ENCODE assay signal across 11 cellular contexts in the genomic region with DNA sequence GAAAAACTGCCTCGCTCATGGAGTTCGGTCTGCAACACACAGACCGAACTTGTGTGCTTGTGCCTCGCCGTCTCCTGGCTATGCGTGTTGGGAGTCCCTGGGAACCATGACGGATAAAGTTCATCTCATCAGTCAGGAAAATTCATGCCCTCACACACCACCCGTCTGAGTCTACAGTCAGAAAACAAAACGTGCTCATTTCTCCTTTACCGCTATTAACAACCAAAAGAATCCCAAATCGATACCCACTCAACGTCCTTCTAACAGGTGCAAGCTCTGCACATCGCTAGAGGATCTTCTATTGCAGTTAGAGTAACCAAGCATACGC. TPM values are rescaled to one million over a fixed set of nuclear protein-coding genes. Genes with fewer than 3 reads are reported as not detected.
DNase-seq lines count a peak whose midpoint lies in the region; ATAC-seq and TF ChIP-seq lines count a peak whose summit lies in the region.
"Had no signal": no experiment of that assay in that cellular context is flagged by ENCODE, and none has a peak within 500 bp of the region (broad histone marks: within the 10 kb centered on the region; RNA-seq: fewer than 3 reads in every experiment).

No MANE protein-coding gene starts in this region.

- peaks cover 83% of the 10 kb centered on the region for H3K27me3 Mint-ChIP-seq in CD4-positive, alpha-beta T cell

- peak overlapping the region; percentile 59 for H3K4me3 ChIP-seq in HUES48 (ENCODE audit: low read depth, low read length)
- H3K4me3 ChIP-seq in epithelial cell of proximal tubule (ENCODE audit: low read depth, low read length): peak overlapping the region; percentile 28
- peak overlapping the region; percentile 65 to 67 for H3K4me3 ChIP-seq in neutrophil (ENCODE audit: low read depth in 1 of 2, low read length in 1 of 2)

- H3K4me3 Mint-ChIP-seq in CD4-positive, alpha-beta T cell: peak overlapping the region; percentile 55

- H3K36me3 Mint-ChIP-seq in CD4-positive, alpha-beta T cell (ENCODE audit: low read depth): no peaks in the 10 kb centered on the region

- no peak overlapping the region for H3K9ac ChIP-seq in HUES48 (ENCODE audit: low read depth, low read length)

- POLR2A ChIA-PET in CD4-positive, alpha-beta T cell (lab: Charles Lee): no interaction called here
- POLR2A ChIA-PET in RWPE1 (lab: Yijun Ruan, JAX; ENCODE audit: low non-redundant PET): no interaction called here

- H3K36me3 ChIP-seq in HUES48 (ENCODE audit: control insufficient read depth, insufficient read depth, low read length) (no peaks in the 10 kb centered on the region), neutrophil (no peaks in the 10 kb centered on the region)

- H3K9me3 Mint-ChIP-seq in CD4-positive, alpha-beta T cell: no peaks in the 10 kb centered on the region

- no peaks in the 10 kb centered on the region for H3K9me3 ChIP-seq in CD4-positive, alpha-beta T cell (ENCODE audit: control insufficient read depth, low read length)
- H3K9me3 ChIP-seq in HUES48 (ENCODE audit: control insufficient read depth, insufficient read depth, low read length) (no peaks in the 10 kb centered on the region), neutrophil (no peaks in the 10 kb centered on the region)

- H3K27me3 ChIP-seq in CD4-positive, alpha-beta T cell (ENCODE audit: control insufficient read depth, insufficient read depth, low read length): peaks cover 73% of the 10 kb centered on the region
- H3K27me3 ChIP-seq in HUES48 (ENCODE audit: control insufficient read depth, insufficient read depth, low read length): peaks cover 90% of the 10 kb centered on the region
- peaks cover 88% of the 10 kb centered on the region for H3K27me3 ChIP-seq in neutrophil

- ATAC-seq in CD4-positive, alpha-beta T cell (ENCODE audit: poor library complexity): no peak
- no peak for ATAC-seq in HG02642 (IDR thresholded peaks at IDR 0.05; ENCODE audit: poor library complexity, unreplicated experiment)
- no peak for ATAC-seq in GM21529 (IDR thresholded peaks at IDR 0.05; ENCODE audit: unreplicated experiment)

- H3K27ac Mint-ChIP-seq in CD4-positive, alpha-beta T cell: no peak overlapping the region

- no peak overlapping the region for H3K27ac ChIP-seq in CD4-positive, alpha-beta T cell (ENCODE audit: low read depth, low read length)
- H3K27ac ChIP-seq in HUES48 (ENCODE audit: low read depth, low read length) (no peak overlapping the region), neutrophil (no peak overlapping the region), RWPE1 (no peak overlapping the region)

- CTCF ChIA-PET in CD4-positive, alpha-beta T cell (lab: Charles Lee): no interaction called here
- CTCF ChIA-PET in RWPE1 (lab: Yijun Ruan, JAX): interaction anchor here (0.6 to 0.7 kb wide), 2 partner anchors 63 to 182 kb away, joined by 4 to 6 read pairs; no protein-coding TSS in a partner anchor

- no peak for DNase-seq in CD4-positive, alpha-beta T cell
- DNase-seq in epithelial cell of proximal tubule (ENCODE audit: low read depth): no peak
- no peak for DNase-seq in RWPE1 (ENCODE audit: low spot score)
- DNase-seq in activated CD4-positive, CD25-positive, alpha-beta regulatory T cell (lab: John Stamatoyannopoulos, UW): no peak
- DNase-seq: amygdala had no signal

- intact Hi-C loops in CD4-positive, alpha-beta T cell (cut with DNase I, micrococcal nuclease): no loop called here

- peaks cover 20% of the 10 kb centered on the region for H3K4me1 Mint-ChIP-seq in CD4-positive, alpha-beta T cell (ENCODE audit: low read depth)

- TF ChIP-seq CTCF in CD4-positive, alpha-beta T cell (IDR thresholded peaks at IDR 0.05): no peak
- TF ChIP-seq CTCF in epithelial cell of proximal tubule (conservative IDR thresholded peaks at IDR 0.05; ENCODE audit: low read depth, low read length): no peak
- no peak for TF ChIP-seq CTCF in neutrophil (IDR thresholded peaks at IDR 0.05)
- no peak for TF ChIP-seq CTCF in RWPE1 (conservative IDR thresholded peaks at IDR 0.05; ENCODE audit: low read depth)

- peaks cover 13% of the 10 kb centered on the region; the same call in 1 of the 2 replicates for H3K4me1 ChIP-seq in HUES48 (ENCODE audit: control insufficient read depth, insufficient read depth, low read length)
- peaks cover 20 to 25% of the 10 kb centered on the region in 2 experiments for H3K4me1 ChIP-seq in neutrophil (ENCODE audit: control insufficient read depth in 1 of 2, insufficient read depth in 1 of 2, low read depth in 1 of 2, low read length in 1 of 2)

RNA-seq across cellular contexts. Expression of a gene that starts 13.6 kb away (rescaled TPM):
- not detected for total RNA-seq in CD4-positive, alpha-beta T cell
- not detected in 2 replicates for total RNA-seq in epithelial cell of proximal tubule
- total RNA-seq: left lobe of liver, RPMI7951 had no signal
